Comparison of ENCODE assay signal across 20 cellular contexts in genomic region chr11:122715883-122716282, GRCh38.
A peak's percentile ranks its signal among the peaks of the same experiment; 100 is the strongest.
DNase-seq lines count a peak whose midpoint lies in the region; ATAC-seq and TF ChIP-seq lines count a peak whose summit lies in the region.
"Had no signal": no experiment of that assay in that cellular context is flagged by ENCODE, and none has a peak within 500 bp of the region (broad histone marks: within the 10 kb centered on the region; RNA-seq: fewer than 3 reads in every experiment).

No MANE protein-coding gene starts in this region.

- DNase-seq in CD8-positive, alpha-beta memory T cell, result no peak
- DNase-seq in sciatic nerve (ENCODE audit: low spot score) (no peak), Right ventricle myocardium inferior (ENCODE audit: missing footprints) (no peak), germinal center (ENCODE audit: low spot score) (no peak)
- DNase-seq: activated CD8-positive, alpha-beta memory T cell treated with anti-CD3 and anti-CD28 coated beads for 24 hours; activated effector memory CD4-positive, alpha-beta T cell treated with Interleukin-2 at 50 U/mL for 16 hours; aorta; BE2C; DMS79; foreskin melanocyte; NCI-H146; NK-92 treated with Interleukin-12 subunit alpha and Interleukin-12 subunit beta, amount 100 ng/mL, for 24 hours; SHP77; transverse colon had no signal

- H3K4me1 ChIP-seq in CD8-positive, alpha-beta memory T cell (ENCODE audit: insufficient read depth, low read length), result peaks cover 38% of the 10 kb centered on the region
- H3K4me1 ChIP-seq in Loucy (ENCODE audit: insufficient read depth, low read length, poor library complexity, severe bottlenecking), result peaks cover 89% of the 10 kb centered on the region
- H3K4me1 ChIP-seq: BE2C, HAP-1, parathyroid adenoma had no signal

- no peak overlapping the region for H2AFZ ChIP-seq in Loucy (ENCODE audit: low read length)
- H2AFZ ChIP-seq: parathyroid adenoma had no signal

- TF ChIP-seq CTCF in Loucy (conservative IDR thresholded peaks at IDR 0.05; ENCODE audit: low read length), result no peak

- H3K4me3 Mint-ChIP-seq in CD8-positive, alpha-beta memory T cell, result peak overlapping the region in 1 of 7 donors; percentile 42

- H3K27ac ChIP-seq in CD8-positive, alpha-beta memory T cell (ENCODE audit: low read depth, low read length), result no peak overlapping the region
- H3K27ac ChIP-seq in cingulate gyrus (ENCODE audit: low read depth, low read length), result peak overlapping the region; percentile 8
- H3K27ac ChIP-seq: parathyroid adenoma, VCaP had no signal

- peaks cover 26% of the 10 kb centered on the region for H3F3A ChIP-seq in Loucy (ENCODE audit: low read depth)

- H3K9me3 ChIP-seq in CD8-positive, alpha-beta memory T cell (ENCODE audit: low read length), result no peaks in the 10 kb centered on the region
- no peaks in the 10 kb centered on the region for H3K9me3 ChIP-seq in Loucy (ENCODE audit: insufficient read depth, low read depth, low read length)
- H3K9me3 ChIP-seq: BE2C, HAP-1, transverse colon had no signal

- CTCF ChIA-PET in CD8-positive, alpha-beta memory T cell (lab: Charles Lee), result interaction anchor here (0.9 to 1.5 kb wide), 3 partner anchors 8 to 68 kb away, joined by 3 to 4 read pairs (median 3); no protein-coding TSS in a partner anchor

- no peaks in the 10 kb centered on the region for H3K9me2 ChIP-seq in Loucy (replicated peaks; ENCODE audit: low read depth, low read length)

- intact Hi-C loops in sciatic nerve (cut with DNase I) (no loop called here), Right ventricle myocardium inferior (cut with DNase I) (no loop called here)

- POLR2A ChIA-PET in CD8-positive, alpha-beta memory T cell (lab: Charles Lee), result no interaction called here

- H3K4me3 ChIP-seq in CD8-positive, alpha-beta memory T cell (ENCODE audit: low read length), result no peak overlapping the region
- peak overlapping the region; percentile 58 for H3K4me3 ChIP-seq in Loucy (ENCODE audit: low read length, poor library complexity, severe bottlenecking)
- H3K4me3 ChIP-seq: HAP-1, transverse colon had no signal

- H3K9ac ChIP-seq in Loucy (ENCODE audit: low read depth, low read length, poor library complexity, severe bottlenecking), result peak overlapping the region; percentile 78
- H3K9ac ChIP-seq: parathyroid adenoma had no signal

- no peaks in the 10 kb centered on the region for H3K27me3 ChIP-seq in CD8-positive, alpha-beta memory T cell (ENCODE audit: insufficient read depth, low read length, poor library complexity, severe bottlenecking)
- no peaks in the 10 kb centered on the region for H3K27me3 ChIP-seq in Loucy (ENCODE audit: insufficient read depth, low read length, poor library complexity, severe bottlenecking)
- H3K27me3 ChIP-seq: transverse colon had no signal

- H3K79me2 ChIP-seq in Loucy (ENCODE audit: insufficient read depth, low read length), result peaks cover 89% of the 10 kb centered on the region
- H3K79me2 ChIP-seq: parathyroid adenoma had no signal

- H3K9me3 Mint-ChIP-seq in CD8-positive, alpha-beta memory T cell, result no peaks in the 10 kb centered on the region

- H3K4me2 ChIP-seq in Loucy (ENCODE audit: low read depth, low read length, poor library complexity, severe bottlenecking), result peak overlapping the region; percentile 81

- H3K27ac Mint-ChIP-seq in CD8-positive, alpha-beta memory T cell, result peak overlapping the region in 7 of 8 donors; percentile 15 to 92 (median 91)

- no peaks in the 10 kb centered on the region for H4K20me1 ChIP-seq in Loucy (ENCODE audit: insufficient read depth, low read length, poor library complexity, severe bottlenecking)

- peaks cover 53 to 78% (median 56%) of the 10 kb centered on the region in 3 donors for H3K4me1 Mint-ChIP-seq in CD8-positive, alpha-beta memory T cell

- peak; percentile 13 for ATAC-seq in sciatic nerve
- ATAC-seq in GM18867 (IDR thresholded peaks at IDR 0.05; ENCODE audit: unreplicated experiment), result no peak
- ATAC-seq in Right ventricle myocardium inferior, result no peak

- H3K27me3 Mint-ChIP-seq in CD8-positive, alpha-beta memory T cell, result no peaks in the 10 kb centered on the region

- peaks cover 0 to 6% (median 2%) of the 10 kb centered on the region in 3 donors for H3K36me3 Mint-ChIP-seq in CD8-positive, alpha-beta memory T cell

- no peaks in the 10 kb centered on the region for H3K36me3 ChIP-seq in CD8-positive, alpha-beta memory T cell (ENCODE audit: insufficient read depth, low read length)
- H3K36me3 ChIP-seq in Loucy (ENCODE audit: insufficient read depth, low read length), result peaks cover 32% of the 10 kb centered on the region; the same call in 1 of the 2 replicates
- H3K36me3 ChIP-seq: BE2C, HAP-1, transverse colon had no signal
